Comparison of ENCODE assay signal across 8 cellular contexts in genomic region chr18:72700961-72701710, GRCh38.
DNase-seq lines count a peak whose midpoint lies in the region; ATAC-seq and TF ChIP-seq lines count a peak whose summit lies in the region.

No MANE protein-coding gene starts in this region.

- H3K9ac ChIP-seq in OCI-LY3 (ENCODE audit: low read length) = no peak overlapping the region

- no peak for TF ChIP-seq POLR2A in spleen (IDR thresholded peaks at IDR 0.05)

- H3K36me3 ChIP-seq in heart right ventricle (no peaks in the 10 kb centered on the region), OCI-LY3 (replicated peaks; ENCODE audit: low read depth, low read length) (no peaks in the 10 kb centered on the region), spleen (no peaks in the 10 kb centered on the region)

- no peaks in the 10 kb centered on the region for H3K27me3 ChIP-seq in heart right ventricle
- H3K27me3 ChIP-seq in OCI-LY3 (ENCODE audit: low read depth, low read length) = 0 out of 2 replicates have a peak, but pooled peaks cover 10% of the 10 kb centered on the region
- no peaks in the 10 kb centered on the region for H3K27me3 ChIP-seq in spleen (replicated peaks in 1 of 7)

- H3K79me2 ChIP-seq in OCI-LY3 (ENCODE audit: low read length) = no peaks in the 10 kb centered on the region

- no peak overlapping the region for H3K4me2 ChIP-seq in OCI-LY3 (ENCODE audit: low read length)

- no peaks in the 10 kb centered on the region for H3K9me3 ChIP-seq in heart right ventricle
- no peaks in the 10 kb centered on the region for H3K9me3 ChIP-seq in OCI-LY3 (ENCODE audit: insufficient read depth, low read length)
- H3K9me3 ChIP-seq in spleen = no peaks in the 10 kb centered on the region

- H4K20me1 ChIP-seq in OCI-LY3 (ENCODE audit: insufficient read depth, low read length) = no peaks in the 10 kb centered on the region

- H3K4me1 ChIP-seq in heart right ventricle = no peaks in the 10 kb centered on the region
- peaks cover 4% of the 10 kb centered on the region; the same call in 1 of the 2 replicates for H3K4me1 ChIP-seq in OCI-LY3 (ENCODE audit: low read length)
- H3K4me1 ChIP-seq in spleen = no peaks in the 10 kb centered on the region

- H3K4me3 ChIP-seq in heart right ventricle = no peak overlapping the region
- H3K4me3 ChIP-seq in OCI-LY3 (ENCODE audit: low read length) = no peak overlapping the region
- no peak overlapping the region for H3K4me3 ChIP-seq in spleen

- intact Hi-C loops in heart right ventricle (cut with DNase I) (loop anchor here in 2 of 10 donors (5.0 kb wide), 2 partner anchors 1411 to 1416 kb away; no protein-coding TSS in a partner anchor), Right ventricle myocardium superior (cut with DNase I) (no loop called here), spleen (cut with DNase I; ENCODE audit: low total_unique reads) (no loop called here)

- ATAC-seq in heart right ventricle (no peak), Right ventricle myocardium superior (ENCODE audit: poor library complexity) (no peak), HG02885 (IDR thresholded peaks at IDR 0.05; ENCODE audit: poor library complexity, unreplicated experiment) (no peak)

- TF ChIP-seq CTCF in heart right ventricle (IDR thresholded peaks at IDR 0.05) (peak in 7 of 9 donors; percentile 27 to 55 (median 36)), OCI-LY3 (IDR thresholded peaks at IDR 0.05; ENCODE audit: low read depth, low read length) (peak; percentile 88), spleen (IDR thresholded peaks at IDR 0.05 in 8 of 11, conservative IDR thresholded peaks at IDR 0.05 in 3 of 11) (peak in 1 of 11 experiments; percentile 9)

- DNase-seq in heart right ventricle (no peak), Right ventricle myocardium superior (no peak), fibroblast of peridontal ligament (ENCODE audit: extremely low read depth) (peak; percentile 21), spleen (no peak), AG08395 (ENCODE audit: low spot score) (no peak)
- no peak for DNase-seq in activated CD4-positive, alpha-beta T cell treated with anti-CD3 and anti-CD28 coated beads, Interleukin-2, amount 50 U/mL, for 1 hour

- no peak overlapping the region for H3K27ac ChIP-seq in heart right ventricle
- H3K27ac ChIP-seq in OCI-LY3 (ENCODE audit: low read length) = no peak overlapping the region
- H3K27ac ChIP-seq in spleen = no peak overlapping the region

- no peak overlapping the region for H2AFZ ChIP-seq in OCI-LY3 (ENCODE audit: low read depth, low read length)

- WGBS in heart right ventricle, 2 donors = 13 to 15% methylated on average over 1 of the region's 1 CpG
- WGBS in spleen, 5 donors = 6 to 16% (median 9%) methylated on average over 1 of the region's 1 CpG
